In genomic region chr12:57772429-57773322, GRCh38 we compare ENCODE assay signal across 8 cellular contexts. TPM values are rescaled to one million over a fixed set of nuclear protein-coding genes. Genes with fewer than 3 reads are reported as not detected.
DNase-seq lines count a peak whose midpoint lies in the region; ATAC-seq, FAIRE-seq and TF ChIP-seq lines count a peak whose summit lies in the region.

EEF1AKMT3 (plus strand) TSS chr12:57772614; CDS start chr12:57772725, 111 bp downstream.

- ATAC-seq in HG03159 (IDR thresholded peaks at IDR 0.05; ENCODE audit: unreplicated experiment) (peak; percentile 3), Panc1 (peak; percentile 77), HG02981 (IDR thresholded peaks at IDR 0.05; ENCODE audit: unreplicated experiment) (no peak)

- CTCF ChIA-PET in AG04449 (lab: Yijun Ruan, JAX), result interaction anchor here (0.8 to 4.2 kb wide), 7 partner anchors 8 to 125 kb away, joined by 3 to 31 read pairs (median 4); partner anchors contain the start of gene TSFM
- CTCF ChIA-PET in Panc1 (lab: Charles Lee), result no interaction called here

- no peak for DNase-seq in AG04449 (ENCODE audit: low read depth, low spot score)
- no peak for DNase-seq in Panc1 (ENCODE audit: low read depth, low spot score)
- DNase-seq in breast epithelium (ENCODE audit: low spot score in 2 of 2), result peak; percentile 62 to 71
- DNase-seq in immature natural killer cell, result peak in 1 of 3 donors; percentile 16
- peak; percentile 62 for DNase-seq in small intestine

- intact Hi-C loops in Panc1 (cut with micrococcal nuclease; ENCODE audit: unreplicated experiment) (no loop called here), breast epithelium (cut with DNase I; ENCODE audit: low total_unique reads) (no loop called here)

- H3K36me3 ChIP-seq in Panc1 (ENCODE audit: control insufficient read depth, insufficient read depth, low read length) (peaks cover 2% of the 10 kb centered on the region; the same call in 1 of the 2 replicates), breast epithelium (no peaks in the 10 kb centered on the region), small intestine (ENCODE audit: control insufficient read depth in 2 of 2, insufficient read depth in 2 of 2, low read length in 2 of 2) (no peaks in the 10 kb centered on the region)

- 2 to 4% (median 3%) methylated on average over 65 to 67 of the region's 67 CpGs for WGBS in small intestine, 3 donors

- H3K9me3 ChIP-seq in Panc1 (ENCODE audit: control insufficient read depth, insufficient read depth, low read depth, low read length) (no peaks in the 10 kb centered on the region), breast epithelium (no peaks in the 10 kb centered on the region), small intestine (ENCODE audit: control insufficient read depth, low read depth) (no peaks in the 10 kb centered on the region)

- POLR2A ChIA-PET in AG04449 (lab: Yijun Ruan, JAX), result interaction anchor here (0.5 to 1.2 kb wide), 8 partner anchors 10 to 123 kb away, joined by 3 to 5 read pairs (median 4); partner anchors contain the start of genes CDK4, TSFM and TSPAN31
- POLR2A ChIA-PET in Panc1 (lab: Charles Lee), result interaction anchor here (0.6 kb wide), 1 partner anchor 132 kb away, joined by 9 read pairs; no protein-coding TSS in a partner anchor

- TF ChIP-seq CTCF in AG04449 (IDR thresholded peaks at IDR 0.05; ENCODE audit: insufficient read depth, low read length, missing control alignments) (no peak), GM12875 (IDR thresholded peaks at IDR 0.05; ENCODE audit: borderline replicate concordance, insufficient read depth, low read depth, low read length) (no peak), Panc1 (IDR thresholded peaks at IDR 0.05) (no peak), breast epithelium (IDR thresholded peaks at IDR 0.05) (peak in 2 of 3 donors; percentile 6 to 13)

- H3K36me3 Mint-ChIP-seq in immature natural killer cell, result peaks cover 6 to 16% (median 9%) of the 10 kb centered on the region in 3 donors

- no TSS peak for BruUV-seq in Panc1 (replicated peaks; lab: Mats Ljungman, UMichigan)

- peak within 1 kb of the TSS; percentile 92 to 96 (median 92) for H3K27ac Mint-ChIP-seq in immature natural killer cell

- H3K27ac ChIP-seq in Panc1 (ENCODE audit: low read length) (peak within 1 kb of the TSS; percentile 96), breast epithelium (peak within 1 kb of the TSS; percentile 94 to 96), small intestine (ENCODE audit: low read depth in 1 of 2, low read length in 1 of 2) (peak within 1 kb of the TSS; percentile 81 to 96)

- peaks cover 2 to 11% (median 5%) of the 10 kb centered on the region in 3 donors for H3K27me3 Mint-ChIP-seq in immature natural killer cell (ENCODE audit: low read depth in 3 of 3)

- in situ Hi-C loops in Panc1 (cut with HindIII; ENCODE audit: low pct_unique_long_range_greater_than_20kb, low sequenced_read_pairs), result no loop called here

- no peaks in the 10 kb centered on the region for H3K9me3 Mint-ChIP-seq in immature natural killer cell

- peak within 1 kb of the TSS; percentile 94 to 99 (median 97) for H3K4me3 Mint-ChIP-seq in immature natural killer cell

- H3K4me3 ChIP-seq in AG04449 (ENCODE audit: low read depth, low read length), result peak within 1 kb of the TSS; percentile 99
- peak within 1 kb of the TSS; percentile 89 for H3K4me3 ChIP-seq in GM12875 (ENCODE audit: low read depth, low read length)
- H3K4me3 ChIP-seq in Panc1 (ENCODE audit: low read depth in 2 of 2, low read length in 2 of 2), result peak within 1 kb of the TSS; percentile 81 to 94
- peak within 1 kb of the TSS; percentile 71 to 88 (median 85) for H3K4me3 ChIP-seq in breast epithelium
- peak within 1 kb of the TSS; percentile 62 to 83 for H3K4me3 ChIP-seq in small intestine (ENCODE audit: low read depth in 1 of 2, low read length in 2 of 2)

- no peak for TF ChIP-seq POLR2A in breast epithelium (IDR thresholded peaks at IDR 0.05)

- FAIRE-seq in small intestine (lab: Jason Lieb, UNC), result no peak

- H3K4me1 ChIP-seq in Panc1 (ENCODE audit: control insufficient read depth, insufficient read depth, low read length) (peaks cover 6% of the 10 kb centered on the region), breast epithelium (peaks cover 0 to 4% of the 10 kb centered on the region in 2 donors), small intestine (ENCODE audit: control insufficient read depth in 2 of 2, insufficient read depth in 1 of 2, low read depth in 1 of 2, low read length in 1 of 2) (peaks cover 0 to 4% of the 10 kb centered on the region in 2 donors)

- H3K4me1 Mint-ChIP-seq in immature natural killer cell, result peaks cover 11 to 23% of the 10 kb centered on the region in 2 donors

- no peaks in the 10 kb centered on the region for H3K27me3 ChIP-seq in Panc1 (ENCODE audit: control insufficient read depth, insufficient read depth, low read length)
- H3K27me3 ChIP-seq in breast epithelium, result no peaks in the 10 kb centered on the region
- no peaks in the 10 kb centered on the region for H3K27me3 ChIP-seq in small intestine (ENCODE audit: control insufficient read depth in 2 of 2, insufficient read depth in 2 of 2, low read length in 2 of 2)

RNA-seq across cellular contexts. Expression of gene EEF1AKMT3, which starts in this region (rescaled TPM):
- total RNA-seq in Panc1 (2021; ENCODE audit: unreplicated experiment) (7.4 TPM), breast epithelium (10 to 100 TPM; 15.7 to 18.1 (median 16.5) TPM)
- polyA plus RNA-seq in Panc1 (2012; ENCODE audit: insufficient read length), result 6.2 TPM
- polyA plus RNA-seq in immature natural killer cell (1 to 10 TPM; 1.3 to 3.4 (median 2.8) TPM), small intestine (1 to 10 TPM in 2 of 3 donors, under 1 TPM in 1; 0.22 to 2.7 (median 2.7) TPM)

Comparison
In these comparisons a context has a peak if more than half of its experiments do, and no peak if none do; other contexts are left out.
1. DNase-seq: peak in breast epithelium (2 of 2) and small intestine (single experiment); none in AG04449 (single experiment) and Panc1 (single experiment).
2. CTCF ChIP-seq: peak in breast epithelium (2 of 3); none in AG04449 (single experiment), GM12875 (single experiment) and Panc1 (single experiment).
3. Peak in every context shown above with its lines, with median percentiles within 50 percentile points of each other: H3K4me3 ChIP-seq and H3K27ac ChIP-seq.